In the genomic region with DNA sequence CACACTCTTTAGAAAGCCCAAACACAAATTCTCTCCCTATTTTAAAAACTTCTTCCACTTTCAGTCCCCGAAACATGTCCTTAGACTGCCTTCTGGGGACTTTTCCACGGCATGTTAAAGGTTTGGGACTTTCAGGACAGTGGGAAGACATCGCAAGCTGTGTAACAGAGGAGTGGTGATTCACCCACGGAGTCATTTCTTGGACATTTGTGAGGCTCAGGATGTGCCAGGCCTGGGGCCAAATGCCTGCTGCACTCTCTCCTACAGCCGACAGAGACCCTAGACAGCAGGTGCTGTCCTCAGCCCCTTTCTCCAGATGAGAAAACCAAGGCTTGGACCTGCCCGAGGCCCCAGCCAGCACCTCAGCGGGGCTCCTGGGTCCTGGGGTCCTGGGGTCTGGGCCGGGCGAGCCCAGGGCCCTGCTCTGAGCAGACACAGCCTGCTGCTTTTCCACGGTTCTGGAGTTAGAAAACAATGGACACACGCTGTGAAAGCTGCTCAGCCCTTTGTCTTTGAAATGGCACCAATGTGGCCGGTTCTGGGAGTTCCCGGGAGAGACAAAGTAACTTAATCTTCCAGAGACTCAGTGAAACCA, we compare ENCODE assay signal across 17 cellular contexts.
"Had no signal": no experiment of that assay in that cellular context is flagged by ENCODE, and none has a peak within 500 bp of the region (broad histone marks: within the 10 kb centered on the region; RNA-seq: fewer than 3 reads in every experiment).

No MANE protein-coding gene starts in this region.

- H3K27me3 Mint-ChIP-seq: natural killer cell treated with Interleukin-12 subunit alpha and Interleukin-12 subunit beta and Interleukin-15 and Interleukin-18, amount 100 ng/mL, for 72 hours had no signal

- H3K4me1 Mint-ChIP-seq: immature natural killer cell, memory B cell had no signal

- H3K27ac ChIP-seq: heart right ventricle, left lung, lower lobe of right lung, parathyroid adenoma, psoas muscle, sigmoid colon, skin epidermis, stomach had no signal

- H3K36me3 ChIP-seq: heart right ventricle, left lung, lower lobe of right lung, sigmoid colon, stomach had no signal

- H3K4me3 ChIP-seq: heart right ventricle, left lung, lower lobe of right lung, psoas muscle, sigmoid colon, skin epidermis, stomach had no signal

- H3K36me3 Mint-ChIP-seq: immature natural killer cell; memory B cell; natural killer cell treated with Interleukin-12 subunit alpha and Interleukin-12 subunit beta and Interleukin-15 and Interleukin-18, amount 100 ng/mL, for 72 hours had no signal

- H3K4me1 ChIP-seq: heart right ventricle, left lung, lower lobe of right lung, parathyroid adenoma, psoas muscle, sigmoid colon, stomach had no signal

- H3K27ac Mint-ChIP-seq: immature natural killer cell; memory B cell; natural killer cell treated with Interleukin-12 subunit alpha and Interleukin-12 subunit beta and Interleukin-15 and Interleukin-18, amount 100 ng/mL, for 72 hours had no signal

- H3K9ac ChIP-seq: parathyroid adenoma had no signal

- H2AFZ ChIP-seq: parathyroid adenoma had no signal

- H3K27me3 ChIP-seq: left lung, sigmoid colon had no signal

- DNase-seq: effector CD4-positive, alpha-beta T cell; heart right ventricle; hypothalamus; immature natural killer cell; lower lobe of right lung; midbrain; psoas muscle; sigmoid colon; stimulated activated naive CD4-positive, alpha-beta T cell; stomach; substantia nigra; trophoblast cell had no signal

- H3K9me3 Mint-ChIP-seq: natural killer cell treated with Interleukin-12 subunit alpha and Interleukin-12 subunit beta and Interleukin-15 and Interleukin-18, amount 100 ng/mL, for 72 hours had no signal

- H3K4me3 Mint-ChIP-seq: immature natural killer cell; memory B cell; natural killer cell treated with Interleukin-12 subunit alpha and Interleukin-12 subunit beta and Interleukin-15 and Interleukin-18, amount 100 ng/mL, for 72 hours had no signal

- H3K9me3 ChIP-seq: heart right ventricle, left lung, lower lobe of right lung, psoas muscle, sigmoid colon, stomach had no signal
